Comparison of ENCODE assay signal across 25 cellular contexts in the genomic region with DNA sequence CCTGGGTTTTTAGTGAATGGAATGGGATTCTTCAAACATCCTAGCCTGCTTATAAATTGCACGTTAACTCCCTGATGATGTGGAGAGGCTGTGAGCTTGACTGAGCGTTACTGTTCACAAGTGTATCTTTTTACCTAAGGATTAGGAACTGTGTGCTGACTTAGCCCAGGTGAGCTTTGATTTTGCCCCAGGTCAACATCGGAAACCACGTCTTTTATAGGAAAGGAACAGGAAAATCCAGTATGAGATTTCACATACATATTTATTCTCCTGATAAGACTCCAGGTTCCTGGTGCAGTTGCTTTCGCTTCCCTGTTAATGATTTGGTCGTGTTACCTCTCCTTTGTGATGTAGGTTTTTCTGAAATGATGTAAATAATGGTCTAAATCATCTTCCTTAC.
DNase-seq lines count a peak whose midpoint lies in the region; ATAC-seq, FAIRE-seq and TF ChIP-seq lines count a peak whose summit lies in the region.
"Had no signal": no experiment of that assay in that cellular context is flagged by ENCODE, and none has a peak within 500 bp of the region (broad histone marks: within the 10 kb centered on the region; RNA-seq: fewer than 3 reads in every experiment).

No MANE protein-coding gene starts in this region.

- H4K20me1 ChIP-seq in GM23248 (ENCODE audit: insufficient read depth) (no peaks in the 10 kb centered on the region), astrocyte (ENCODE audit: insufficient read depth, low read length) (no peaks in the 10 kb centered on the region), keratinocyte (ENCODE audit: control insufficient read depth, extremely low read depth, insufficient read depth, low read length) (no peaks in the 10 kb centered on the region)

- H3K4me3 ChIP-seq in GM23248 (peak overlapping the region; percentile 11; the same call in 1 of the 2 replicates), astrocyte (ENCODE audit: insufficient read depth, low read depth, low read length) (peak overlapping the region; percentile 20), keratinocyte (ENCODE audit: control insufficient read depth in 2 of 3, extremely low read depth in 1 of 3, insufficient read depth in 2 of 3, low read depth in 1 of 3, low read length in 3 of 3) (peak overlapping the region in 2 of 3 experiments; percentile 29 to 41), small intestine (ENCODE audit: low read depth in 1 of 2, low read length in 2 of 2) (no peak overlapping the region), H7 (ENCODE audit: insufficient read depth, low read depth, low read length) (no peak overlapping the region)
- H3K4me3 ChIP-seq: coronary artery, HAP-1, suprapubic skin had no signal

- H3K27me3 ChIP-seq in GM23248 (replicated peaks; ENCODE audit: insufficient read depth) (no peaks in the 10 kb centered on the region), astrocyte (ENCODE audit: insufficient read depth, low read length) (no peaks in the 10 kb centered on the region), keratinocyte (ENCODE audit: control insufficient read depth, extremely low read depth, insufficient read depth, low read length) (no peaks in the 10 kb centered on the region), small intestine (ENCODE audit: control insufficient read depth in 2 of 2, insufficient read depth in 2 of 2, low read length in 2 of 2) (no peaks in the 10 kb centered on the region), H7 (ENCODE audit: control insufficient read depth, insufficient read depth, low read length) (no peaks in the 10 kb centered on the region; the same call in 1 of the 2 replicates)
- H3K27me3 ChIP-seq: suprapubic skin had no signal

- H3K9me3 ChIP-seq in GM23248 (ENCODE audit: low read depth) (no peaks in the 10 kb centered on the region), astrocyte (ENCODE audit: insufficient read depth, low read depth, low read length) (no peaks in the 10 kb centered on the region), keratinocyte (ENCODE audit: control insufficient read depth, low read depth, low read length) (no peaks in the 10 kb centered on the region), small intestine (ENCODE audit: control insufficient read depth, low read depth) (no peaks in the 10 kb centered on the region)
- H3K9me3 ChIP-seq: HAP-1, suprapubic skin had no signal

- TF ChIP-seq CTCF in astrocyte (IDR thresholded peaks at IDR 0.05; ENCODE audit: insufficient read depth, low read depth, low read length) (no peak), keratinocyte (optimal IDR thresholded peaks at IDR 0.05 in 1 of 3, IDR thresholded peaks at IDR 0.05 in 1 of 3, conservative IDR thresholded peaks at IDR 0.05 in 1 of 3; ENCODE audit: extremely low read depth in 1 of 3, insufficient read depth in 2 of 3, low read length in 3 of 3) (no peak)

- no peaks in the 10 kb centered on the region for H3K36me3 Mint-ChIP-seq in astrocyte (ENCODE audit: low read depth, unreplicated experiment)
- H3K36me3 Mint-ChIP-seq: activated CD8-positive, alpha-beta memory T cell treated with anti-CD3 and anti-CD28 coated beads, Interleukin-2, amount 10 ng/mL, durations not matched to agents 7 days and 5 days; naive thymus-derived CD8-positive, alpha-beta T cell; T-cell had no signal

- H3K79me2 ChIP-seq in GM23248 (ENCODE audit: insufficient read depth), result no peaks in the 10 kb centered on the region
- no peaks in the 10 kb centered on the region for H3K79me2 ChIP-seq in astrocyte (ENCODE audit: insufficient read depth, low read length)
- H3K79me2 ChIP-seq in keratinocyte (ENCODE audit: control insufficient read depth, insufficient read depth, low read length), result no peaks in the 10 kb centered on the region
- H3K79me2 ChIP-seq: parathyroid adenoma had no signal

- H3K4me1 ChIP-seq in GM23248 (ENCODE audit: insufficient read depth), result peaks cover 39% of the 10 kb centered on the region
- peaks cover 35% of the 10 kb centered on the region for H3K4me1 ChIP-seq in astrocyte (ENCODE audit: insufficient read depth, low read length)
- peaks cover 23% of the 10 kb centered on the region for H3K4me1 ChIP-seq in keratinocyte (ENCODE audit: control insufficient read depth, extremely low read depth, insufficient read depth, low read length)
- peaks cover 0 to 2% of the 10 kb centered on the region in 2 donors for H3K4me1 ChIP-seq in small intestine (ENCODE audit: control insufficient read depth in 2 of 2, insufficient read depth in 1 of 2, low read depth in 1 of 2, low read length in 1 of 2)
- H3K4me1 ChIP-seq: parathyroid adenoma had no signal

- H3K9ac ChIP-seq in GM23248 (peak overlapping the region; percentile 38; the same call in 1 of the 2 replicates), astrocyte (ENCODE audit: low read length) (peak overlapping the region; percentile 73), keratinocyte (ENCODE audit: control insufficient read depth, extremely low read depth, insufficient read depth, low read length) (peak overlapping the region; percentile 18)
- H3K9ac ChIP-seq: parathyroid adenoma had no signal

- no peak for DNase-seq in GM23248
- no peak for DNase-seq in astrocyte (ENCODE audit: low read depth)
- no peak for DNase-seq in keratinocyte (ENCODE audit: low read depth, low spot score)
- peak; percentile 56 for DNase-seq in small intestine
- no peak for DNase-seq in H7
- DNase-seq: activated CD4-positive, alpha-beta T cell treated with anti-CD3 and anti-CD28 coated beads for 4 hours; activated CD8-positive, alpha-beta memory T cell treated with anti-CD3 and anti-CD28 coated beads, Interleukin-2, amount 10 ng/mL, durations not matched to agents 7 days and 5 days; DND-41; foreskin melanocyte; kidney; naive thymus-derived CD8-positive, alpha-beta T cell; NCI-H1105 treated with DMSO at 0.1 percent for 48 hours; NCI-H2081 treated with DMSO at 0.1 percent for 48 hours; NCI-H524; Right ventricle myocardium superior; T-cell had no signal

- H3K4me3 Mint-ChIP-seq in astrocyte (ENCODE audit: unreplicated experiment), result no peak overlapping the region
- H3K4me3 Mint-ChIP-seq: activated CD8-positive, alpha-beta memory T cell treated with anti-CD3 and anti-CD28 coated beads, Interleukin-2, amount 10 ng/mL, durations not matched to agents 7 days and 5 days; brain; naive thymus-derived CD8-positive, alpha-beta T cell; T-cell had no signal

- peaks cover 21% of the 10 kb centered on the region for H3K4me1 Mint-ChIP-seq in astrocyte (ENCODE audit: low read depth, unreplicated experiment)
- H3K4me1 Mint-ChIP-seq: activated CD8-positive, alpha-beta memory T cell treated with anti-CD3 and anti-CD28 coated beads, Interleukin-2, amount 10 ng/mL, durations not matched to agents 7 days and 5 days had no signal

- H3K27me3 Mint-ChIP-seq in astrocyte (ENCODE audit: low read depth, unreplicated experiment), result no peaks in the 10 kb centered on the region
- H3K27me3 Mint-ChIP-seq: activated CD8-positive, alpha-beta memory T cell treated with anti-CD3 and anti-CD28 coated beads, Interleukin-2, amount 10 ng/mL, durations not matched to agents 7 days and 5 days had no signal

- H2AFZ ChIP-seq in GM23248, result no peak overlapping the region
- no peak overlapping the region for H2AFZ ChIP-seq in astrocyte (ENCODE audit: low read depth, low read length)
- H2AFZ ChIP-seq in keratinocyte (ENCODE audit: control insufficient read depth, low read length), result peak overlapping the region; percentile 79
- H2AFZ ChIP-seq: parathyroid adenoma had no signal

- no peaks in the 10 kb centered on the region for H3K36me3 ChIP-seq in GM23248 (ENCODE audit: low read depth)
- H3K36me3 ChIP-seq in astrocyte (ENCODE audit: insufficient read depth, low read length), result no peaks in the 10 kb centered on the region
- H3K36me3 ChIP-seq in keratinocyte (ENCODE audit: control insufficient read depth in 2 of 2, extremely low read depth in 1 of 2, insufficient read depth in 2 of 2, low read length in 2 of 2), result no peaks in the 10 kb centered on the region
- no peaks in the 10 kb centered on the region for H3K36me3 ChIP-seq in small intestine (ENCODE audit: control insufficient read depth in 2 of 2, insufficient read depth in 2 of 2, low read length in 2 of 2)
- no peaks in the 10 kb centered on the region for H3K36me3 ChIP-seq in H7 (replicated peaks; ENCODE audit: control insufficient read depth, insufficient read depth, low read length)
- H3K36me3 ChIP-seq: HAP-1, suprapubic skin had no signal

- no peak for FAIRE-seq in astrocyte (lab: Jason Lieb, UNC)
- FAIRE-seq in keratinocyte (lab: Jason Lieb, UNC), result peak; percentile 46
- FAIRE-seq in small intestine (lab: Jason Lieb, UNC), result no peak
- FAIRE-seq: kidney, TTC549 had no signal

- peaks cover 40% of the 10 kb centered on the region for H3F3A ChIP-seq in GM23248 (ENCODE audit: insufficient read depth)

- peak overlapping the region; percentile 19 for H3K4me2 ChIP-seq in GM23248 (ENCODE audit: unreplicated experiment)
- peak overlapping the region; percentile 73 for H3K4me2 ChIP-seq in astrocyte (ENCODE audit: low read length)
- H3K4me2 ChIP-seq in keratinocyte (ENCODE audit: control insufficient read depth, extremely low read depth, insufficient read depth, low read depth, low read length), result peak overlapping the region; percentile 80

- ATAC-seq in HG02763 (IDR thresholded peaks at IDR 0.05; ENCODE audit: unreplicated experiment) (no peak), HG03460 (IDR thresholded peaks at IDR 0.05; ENCODE audit: unreplicated experiment) (no peak)
- ATAC-seq: activated CD8-positive, alpha-beta memory T cell treated with anti-CD3 and anti-CD28 coated beads, Interleukin-2, amount 10 ng/mL, durations not matched to agents 7 days and 5 days; activated naive CD4-positive, alpha-beta T cell treated with anti-CD3 and anti-CD28 coated beads, Interleukin-2, amount 50 U/mL, for 72 hours; naive thymus-derived CD8-positive, alpha-beta T cell; T-cell had no signal

- H3K27ac ChIP-seq in GM23248 (peak overlapping the region; percentile 63), astrocyte (ENCODE audit: low read depth, low read length) (peak overlapping the region; percentile 91), keratinocyte (ENCODE audit: control insufficient read depth, insufficient read depth, low read length) (no peak overlapping the region), small intestine (ENCODE audit: low read depth in 1 of 2, low read length in 1 of 2) (peak overlapping the region in 1 of 2 donors; percentile 21)
- H3K27ac ChIP-seq: coronary artery, parathyroid adenoma, suprapubic skin had no signal

- in situ Hi-C loops in GM23248 (cut with MboI), result no loop called here

- dilution Hi-C loops in keratinocyte (cut with MboI; ENCODE audit: extremely low pct_ligation_motif_present, low sequenced_read_pairs), result no loop called here

- no peaks in the 10 kb centered on the region for H3K9me3 Mint-ChIP-seq in astrocyte (ENCODE audit: unreplicated experiment)
- H3K9me3 Mint-ChIP-seq: activated naive CD4-positive, alpha-beta T cell treated with anti-CD3 and anti-CD28 coated beads, Interleukin-2, amount 50 U/mL, for 72 hours; T-cell had no signal

- WGBS in GM23248 (ENCODE audit: low coverage in 1 of 2, low lambda C conversion rate in 2 of 2, missing lambda C conversion rate in 2 of 2), 2 experiments, result 97 to 98% methylated on average over 6 of the region's 6 CpGs
- 14 to 62% (median 38%) methylated on average over 6 of the region's 6 CpGs for WGBS in small intestine, 3 donors

- no peaks in the 10 kb centered on the region for H3K9me1 ChIP-seq in keratinocyte (ENCODE audit: control insufficient read depth, extremely low read depth, insufficient read depth, low read length)

- H3K27ac Mint-ChIP-seq in astrocyte (ENCODE audit: unreplicated experiment), result no peak overlapping the region
- H3K27ac Mint-ChIP-seq: activated CD8-positive, alpha-beta memory T cell treated with anti-CD3 and anti-CD28 coated beads, Interleukin-2, amount 10 ng/mL, durations not matched to agents 7 days and 5 days; activated naive CD4-positive, alpha-beta T cell treated with anti-CD3 and anti-CD28 coated beads, Interleukin-2, amount 50 U/mL, for 72 hours; naive thymus-derived CD8-positive, alpha-beta T cell; T-cell had no signal

- H3K9me2 ChIP-seq in GM23248 (ENCODE audit: insufficient read depth), result no peaks in the 10 kb centered on the region

Comparison
In these comparisons a context has a peak if more than half of its experiments do, and no peak if none do; other contexts are left out.
1. H3K4me2 ChIP-seq: peak in every context shown above with its lines; median percentile 80 in keratinocyte; 73 in astrocyte; 19 in GM23248.
2. H3K4me3 ChIP-seq: peak in GM23248 (single experiment), astrocyte (single experiment) and keratinocyte (2 of 3); none in small intestine (0 of 2) and H7 (single experiment).
3. H3K9ac ChIP-seq: peak in every context shown above with its lines; median percentile 73 in astrocyte; 38 in GM23248; 18 in keratinocyte.